In genomic region chr5:146173597-146173996, GRCh38 we compare ENCODE assay signal across 14 cellular contexts.
A peak's percentile ranks its signal among the peaks of the same experiment; 100 is the strongest.
DNase-seq lines count a peak whose midpoint lies in the region; ATAC-seq and TF ChIP-seq lines count a peak whose summit lies in the region.
"Had no signal": no experiment of that assay in that cellular context is flagged by ENCODE, and none has a peak within 500 bp of the region (broad histone marks: within the 10 kb centered on the region; RNA-seq: fewer than 3 reads in every experiment).

No MANE protein-coding gene starts in this region.

- DNase-seq in GM06990 (ENCODE audit: extremely low read depth, insufficient read length) (peak; percentile 51), GM19238 (ENCODE audit: insufficient read length, low spot score) (peak; percentile 37), iPS-NIHi7 (ENCODE audit: extremely low spot score) (no peak), activated gamma-delta T cell (lab: John Stamatoyannopoulos, UW) (no peak)
- DNase-seq in effector CD8-positive, alpha-beta T cell (lab: John Stamatoyannopoulos, UW): no peak
- DNase-seq in activated naive CD4-positive, alpha-beta T cell treated with anti-CD3 and anti-CD28 coated beads, Interleukin-2, amount 50 U/mL, for 16 hours: no peak
- DNase-seq: activated CD8-positive, alpha-beta memory T cell treated with anti-CD3 and anti-CD28 coated beads, Interleukin-2, amount 50 U/mL, for 48 hours; central memory CD4-positive, alpha-beta T cell; foreskin fibroblast; NCI-H1417 treated with DMSO at 0.1 percent for 48 hours had no signal

- ATAC-seq in HG02759 (IDR thresholded peaks at IDR 0.05; ENCODE audit: unreplicated experiment): peak; percentile 90
- ATAC-seq in HG03558 (IDR thresholded peaks at IDR 0.05; ENCODE audit: extremely low read depth, unreplicated experiment): peak; percentile 92
- ATAC-seq: Right ventricle myocardium inferior had no signal

- H3K36me3 ChIP-seq in GM06990 (ENCODE audit: control insufficient read depth, insufficient read depth, low read length): no peaks in the 10 kb centered on the region; the same call in none of the 2 replicates

- TF ChIP-seq CTCF in GM06990 (IDR thresholded peaks at IDR 0.05; ENCODE audit: insufficient read depth, low read length, poor library complexity, severe bottlenecking): no peak

- no peak overlapping the region for H3K4me3 ChIP-seq in GM06990 (replicated peaks; ENCODE audit: low read depth, low read length)
- H3K4me3 ChIP-seq: thoracic aorta had no signal

- no peaks in the 10 kb centered on the region for H3K27me3 ChIP-seq in GM06990 (replicated peaks; ENCODE audit: control insufficient read depth, insufficient read depth, low read length)

Comparison
In these comparisons a context has a peak if more than half of its experiments do, and no peak if none do; other contexts are left out.
1. DNase-seq: peak in GM06990 (single experiment) and GM19238 (single experiment); none in iPS-NIHi7 (single experiment), effector CD8-positive, alpha-beta T cell (single experiment), activated gamma-delta T cell (single experiment) and activated naive CD4-positive, alpha-beta T cell treated with anti-CD3 and anti-CD28 coated beads, Interleukin-2, amount 50 U/mL, for 16 hours (single experiment).